In genomic region chr4:184148871-184149637, GRCh38 we compare ENCODE assay signal across 16 cellular contexts.
DNase-seq lines count a peak whose midpoint lies in the region; ATAC-seq, FAIRE-seq and TF ChIP-seq lines count a peak whose summit lies in the region.
"Had no signal": no experiment of that assay in that cellular context is flagged by ENCODE, and none has a peak within 500 bp of the region (broad histone marks: within the 10 kb centered on the region; RNA-seq: fewer than 3 reads in every experiment).

No MANE protein-coding gene starts in this region.

- no peak overlapping the region for H3K27ac Mint-ChIP-seq in activated CD4-positive, alpha-beta T cell treated with anti-CD3 and anti-CD28 coated beads, Interleukin-2, amount 10 ng/mL, durations not matched to agents 24 days and 14 days
- no peak overlapping the region for H3K27ac Mint-ChIP-seq in MCF 10A (ENCODE audit: low read depth, unreplicated experiment)
- H3K27ac Mint-ChIP-seq: CD8-positive, alpha-beta T cell; H9 had no signal

- H3K4me1 ChIP-seq in smooth muscle cell (ENCODE audit: low read depth), result no peaks in the 10 kb centered on the region

- H3K79me2 ChIP-seq in smooth muscle cell (ENCODE audit: low read depth), result no peaks in the 10 kb centered on the region

- ATAC-seq in GM18870 (IDR thresholded peaks at IDR 0.05; ENCODE audit: unreplicated experiment), result no peak
- ATAC-seq: CD8-positive, alpha-beta T cell had no signal

- TF ChIP-seq POLR2A in GM12892 (IDR thresholded peaks at IDR 0.05; ENCODE audit: low read depth, low read length), result no peak

- no peak overlapping the region for H3K4me3 ChIP-seq in fibroblast of the aortic adventitia (ENCODE audit: low read depth, low read length)
- H3K4me3 ChIP-seq in smooth muscle cell, result no peak overlapping the region

- BruUV-seq in MCF 10A (replicated peaks; lab: Mats Ljungman, UMichigan), result no TSS peak

- peak; percentile 46 for DNase-seq in activated CD4-positive, alpha-beta T cell treated with anti-CD3 and anti-CD28 coated beads, Interleukin-2, amount 10 ng/mL, durations not matched to agents 24 days and 14 days
- no peak for DNase-seq in activated CD4-positive, alpha-beta T cell treated with anti-CD3 and anti-CD28 coated beads, Interleukin-2, amount 50 U/mL, for 48 hours
- DNase-seq in MV-4-11 (lab: John Stamatoyannopoulos, UW) (peak; percentile 39), fibroblast of the aortic adventitia (ENCODE audit: low read depth) (peak; percentile 64), smooth muscle cell (lab: John Stamatoyannopoulos, UW; ENCODE audit: unreplicated experiment) (no peak), MCF 10A (ENCODE audit: unreplicated experiment) (no peak), GM12892 (ENCODE audit: insufficient read length) (no peak)
- DNase-seq: CD8-positive, alpha-beta T cell; GF-D8; H9; NCI-H1092 treated with DMSO at 0.1 percent for 48 hours; NCI-H1694 treated with DMSO at 0.1 percent for 48 hours; NCI-H2171; NCI-H82; RPMI8226 had no signal

- peaks cover 15% of the 10 kb centered on the region for H3K4me1 Mint-ChIP-seq in activated CD4-positive, alpha-beta T cell treated with anti-CD3 and anti-CD28 coated beads, Interleukin-2, amount 10 ng/mL, durations not matched to agents 24 days and 14 days
- no peaks in the 10 kb centered on the region for H3K4me1 Mint-ChIP-seq in MCF 10A (ENCODE audit: insufficient read depth, unreplicated experiment)

- H3K36me3 ChIP-seq in smooth muscle cell (ENCODE audit: low read depth), result no peaks in the 10 kb centered on the region

- WGBS in smooth muscle cell (ENCODE audit: low lambda C conversion rate), result 5% methylated on average over 3 of the region's 3 CpGs

- H3K36me3 Mint-ChIP-seq in activated CD4-positive, alpha-beta T cell treated with anti-CD3 and anti-CD28 coated beads, Interleukin-2, amount 10 ng/mL, durations not matched to agents 24 days and 14 days (ENCODE audit: low read depth), result no peaks in the 10 kb centered on the region
- no peaks in the 10 kb centered on the region for H3K36me3 Mint-ChIP-seq in MCF 10A (ENCODE audit: insufficient read depth, unreplicated experiment)
- H3K36me3 Mint-ChIP-seq: CD8-positive, alpha-beta T cell had no signal

- TF ChIP-seq CTCF in fibroblast of the aortic adventitia (IDR thresholded peaks at IDR 0.05; ENCODE audit: insufficient read depth, low read length) (no peak), smooth muscle cell (IDR thresholded peaks at IDR 0.05; ENCODE audit: borderline replicate concordance, insufficient read depth, poor library complexity, severe bottlenecking) (no peak), MCF 10A (IDR thresholded peaks at IDR 0.05; ENCODE audit: unreplicated experiment) (no peak)

- no peak overlapping the region for H3K9ac ChIP-seq in smooth muscle cell (ENCODE audit: low read depth)

- peak overlapping the region; percentile 0 for H2AFZ ChIP-seq in smooth muscle cell (ENCODE audit: low read depth)

- CTCF ChIA-PET in MCF 10A (lab: Yijun Ruan, JAX), result interaction anchor here (0.6 kb wide), 1 partner anchor 16 kb away, joined by 3 read pairs; no protein-coding TSS in a partner anchor

- no peaks in the 10 kb centered on the region for H3K27me3 Mint-ChIP-seq in activated CD4-positive, alpha-beta T cell treated with anti-CD3 and anti-CD28 coated beads, Interleukin-2, amount 10 ng/mL, durations not matched to agents 24 days and 14 days
- H3K27me3 Mint-ChIP-seq in MCF 10A (ENCODE audit: insufficient read depth, unreplicated experiment), result no peaks in the 10 kb centered on the region

- no peaks in the 10 kb centered on the region for H3K9me3 Mint-ChIP-seq in activated CD4-positive, alpha-beta T cell treated with anti-CD3 and anti-CD28 coated beads, Interleukin-2, amount 10 ng/mL, durations not matched to agents 24 days and 14 days
- H3K9me3 Mint-ChIP-seq in MCF 10A (ENCODE audit: unreplicated experiment), result no peaks in the 10 kb centered on the region
- H3K9me3 Mint-ChIP-seq: CD8-positive, alpha-beta T cell; H9 had no signal

- H3F3A ChIP-seq in smooth muscle cell (ENCODE audit: low read depth), result peaks cover 7% of the 10 kb centered on the region

- no peaks in the 10 kb centered on the region for H3K9me3 ChIP-seq in smooth muscle cell (replicated peaks; ENCODE audit: low read depth)

- no peaks in the 10 kb centered on the region for H4K20me1 ChIP-seq in smooth muscle cell (ENCODE audit: low read depth)

- peak overlapping the region; percentile 70 for H3K4me2 ChIP-seq in smooth muscle cell

- H3K27ac ChIP-seq in smooth muscle cell (ENCODE audit: low read depth), result peak overlapping the region; percentile 20

- H3K4me3 Mint-ChIP-seq in activated CD4-positive, alpha-beta T cell treated with anti-CD3 and anti-CD28 coated beads, Interleukin-2, amount 10 ng/mL, durations not matched to agents 24 days and 14 days, result no peak overlapping the region
- H3K4me3 Mint-ChIP-seq in MCF 10A (ENCODE audit: unreplicated experiment), result no peak overlapping the region
- H3K4me3 Mint-ChIP-seq: CD8-positive, alpha-beta T cell; H9 had no signal

- intact Hi-C loops in activated CD4-positive, alpha-beta T cell treated with anti-CD3 and anti-CD28 coated beads, Interleukin-2, amount 10 ng/mL, durations not matched to agents 24 days and 14 days (cut with micrococcal nuclease), result no loop called here
- intact Hi-C loops in MCF 10A (cut with micrococcal nuclease), result no loop called here

- no peak for FAIRE-seq in GM12892 (lab: Jason Lieb, UNC)

- H3K27me3 ChIP-seq in smooth muscle cell (ENCODE audit: low read depth), result no peaks in the 10 kb centered on the region

- POLR2A ChIA-PET in MCF 10A (lab: Yijun Ruan, JAX), result interaction anchor here (1.0 kb wide), 1 partner anchor 199 kb away, joined by 4 read pairs; no protein-coding TSS in a partner anchor

Comparison
In these comparisons a context has a peak if more than half of its experiments do, and no peak if none do; other contexts are left out.
1. DNase-seq: peak in activated CD4-positive, alpha-beta T cell treated with anti-CD3 and anti-CD28 coated beads, Interleukin-2, amount 10 ng/mL, durations not matched to agents 24 days and 14 days (single experiment), MV-4-11 (single experiment) and fibroblast of the aortic adventitia (single experiment); none in activated CD4-positive, alpha-beta T cell treated with anti-CD3 and anti-CD28 coated beads, Interleukin-2, amount 50 U/mL, for 48 hours (0 of 2), smooth muscle cell (single experiment), MCF 10A (single experiment) and GM12892 (single experiment).